Comparison of ENCODE assay signal across 21 cellular contexts in the genomic region with DNA sequence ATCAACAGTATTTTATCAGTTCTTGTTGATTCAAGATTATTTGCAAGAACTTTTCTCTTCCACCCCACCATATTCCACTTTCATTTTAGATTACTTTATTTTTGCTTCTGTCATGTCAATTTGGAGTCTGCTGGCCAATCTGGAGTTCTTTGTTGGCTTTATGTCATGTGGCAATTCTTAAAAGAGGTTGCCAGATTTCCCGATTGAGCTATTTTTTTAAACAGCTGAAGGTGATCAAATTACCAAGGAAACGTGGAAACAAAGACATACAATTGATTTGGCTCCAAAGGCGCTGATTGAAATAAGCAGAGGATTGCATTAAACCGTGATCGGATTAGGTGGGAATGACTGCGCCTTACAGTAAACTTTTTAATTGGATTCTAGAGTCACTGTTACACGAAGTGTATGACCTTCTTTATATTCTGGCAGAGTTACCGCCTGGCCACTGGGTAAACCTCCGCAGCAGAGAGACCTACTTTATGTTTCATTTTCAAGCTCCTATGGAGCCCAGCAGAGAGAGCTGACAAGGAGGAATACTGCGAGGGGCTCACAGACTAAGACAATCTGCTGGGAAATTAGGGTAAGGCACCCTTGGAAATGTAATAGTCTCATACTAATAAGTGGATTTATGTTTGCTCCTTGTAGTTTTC. TPM values are rescaled to one million over a fixed set of nuclear protein-coding genes. Genes with fewer than 3 reads are reported as not detected.
"Had no signal": no experiment of that assay in that cellular context is flagged by ENCODE, and none has a peak within 500 bp of the region (broad histone marks: within the 10 kb centered on the region; RNA-seq: fewer than 3 reads in every experiment).

No MANE protein-coding gene starts in this region.

- DNase-seq: activated CD4-positive, alpha-beta T cell treated with anti-CD3 and anti-CD28 coated beads for 4 hours; activated CD8-positive, alpha-beta T cell treated with anti-CD3 and anti-CD28 coated beads, Interleukin-2, amount 10 ng/mL, durations not matched to agents 7 days and 5 days; activated naive CD4-positive, alpha-beta T cell; aorta; esophagus squamous epithelium; heart right ventricle; mucosa of descending colon; occipital lobe; stimulated activated CD4-positive, alpha-beta T cell treated with anti-CD3 and anti-CD28 coated beads, Interleukin-2, amount 100 ng/mL, for 48 hours; stimulated activated CD8-positive, alpha-beta memory T cell treated with anti-CD3 and anti-CD28 coated beads, Interleukin-4, amount 100 ng/mL, for 48 hours; stimulated activated naive CD8-positive, alpha-beta T cell treated with anti-CD3 and anti-CD28 coated beads, Interleukin-15, Interleukin-2, amounts not matched to agents 100 U/mL and 50 U/mL, for 24 hours; upper lobe of left lung had no signal

- H3K4me3 Mint-ChIP-seq: activated CD8-positive, alpha-beta T cell treated with anti-CD3 and anti-CD28 coated beads, Interleukin-2, amount 10 ng/mL, durations not matched to agents 7 days and 5 days; activated T-helper 1 cell treated with anti-CD3 and anti-CD28 coated beads, Interleukin-12 subunit alpha, Interleukin-12 subunit beta, Interleukin-2, Interleukin-4 antibody, amounts not matched to agents 30 ng/mL and 10 ng/mL and 1 ng/mL, durations not matched to agents 14 hours and 24 hours and 36 hours; natural killer cell treated with Interleukin-12 subunit alpha and Interleukin-12 subunit beta and Interleukin-15 and Interleukin-18, amount 100 ng/mL, for 72 hours had no signal

- H3K4me1 ChIP-seq: esophagus squamous epithelium, heart right ventricle, prostate gland, suprapubic skin, upper lobe of left lung had no signal

- H3K9me3 ChIP-seq: esophagus squamous epithelium, heart right ventricle, mucosa of descending colon, prostate gland, suprapubic skin, upper lobe of left lung had no signal

- FAIRE-seq: islet of Langerhans had no signal

- H3K36me3 Mint-ChIP-seq: natural killer cell treated with Interleukin-12 subunit alpha and Interleukin-12 subunit beta and Interleukin-15 and Interleukin-18, amount 100 ng/mL, for 72 hours had no signal

- H3K27me3 ChIP-seq: cardiac muscle cell, suprapubic skin, upper lobe of left lung had no signal

- H3K36me3 ChIP-seq: cardiac muscle cell, esophagus squamous epithelium, heart right ventricle, prostate gland, suprapubic skin, upper lobe of left lung had no signal

- ATAC-seq: activated CD8-positive, alpha-beta T cell treated with anti-CD3 and anti-CD28 coated beads, Interleukin-2, amount 10 ng/mL, durations not matched to agents 7 days and 5 days; heart right ventricle; mucosa of descending colon; natural killer cell treated with Interleukin-12 subunit alpha and Interleukin-12 subunit beta and Interleukin-15 and Interleukin-18, amount 100 ng/mL, for 72 hours; sciatic nerve; stimulated activated naive CD8-positive, alpha-beta T cell treated with anti-CD3 and anti-CD28 coated beads, Interleukin-15, Interleukin-2, amounts not matched to agents 100 U/mL and 50 U/mL, for 24 hours had no signal

- H3K27ac Mint-ChIP-seq: activated CD8-positive, alpha-beta T cell treated with anti-CD3 and anti-CD28 coated beads, Interleukin-2, amount 10 ng/mL, durations not matched to agents 7 days and 5 days; activated T-helper 1 cell treated with anti-CD3 and anti-CD28 coated beads, Interleukin-12 subunit alpha, Interleukin-12 subunit beta, Interleukin-2, Interleukin-4 antibody, amounts not matched to agents 30 ng/mL and 10 ng/mL and 1 ng/mL, durations not matched to agents 14 hours and 24 hours and 36 hours; natural killer cell treated with Interleukin-12 subunit alpha and Interleukin-12 subunit beta and Interleukin-15 and Interleukin-18, amount 100 ng/mL, for 72 hours had no signal

- H3K9me3 Mint-ChIP-seq: activated T-helper 1 cell treated with anti-CD3 and anti-CD28 coated beads, Interleukin-12 subunit alpha, Interleukin-12 subunit beta, Interleukin-2, Interleukin-4 antibody, amounts not matched to agents 30 ng/mL and 10 ng/mL and 1 ng/mL, durations not matched to agents 14 hours and 24 hours and 36 hours; natural killer cell treated with Interleukin-12 subunit alpha and Interleukin-12 subunit beta and Interleukin-15 and Interleukin-18, amount 100 ng/mL, for 72 hours had no signal

- H3K27ac ChIP-seq: cardiac muscle cell, esophagus squamous epithelium, heart right ventricle, prostate gland, suprapubic skin, upper lobe of left lung, VCaP had no signal

- H3K4me3 ChIP-seq: cardiac muscle cell, esophagus squamous epithelium, heart right ventricle, mucosa of descending colon, prostate gland, suprapubic skin, upper lobe of left lung had no signal

RNA-seq across cellular contexts. Expression of a gene that starts 37.9 kb away (rescaled TPM):
- total RNA-seq: activated CD8-positive, alpha-beta T cell treated with anti-CD3 and anti-CD28 coated beads, Interleukin-2, amount 10 ng/mL, durations not matched to agents 7 days and 5 days; cardiac muscle cell; heart right ventricle; lung microvascular endothelial cell; mucosa of descending colon; natural killer cell treated with Interleukin-12 subunit alpha and Interleukin-12 subunit beta and Interleukin-15 and Interleukin-18, amount 100 ng/mL, for 72 hours; occipital lobe; upper lobe of left lung had no signal
- polyA plus RNA-seq: aorta, cardiac muscle cell, heart right ventricle had no signal
